8 cellular contexts compared by ENCODE assay signal in the genomic region with DNA sequence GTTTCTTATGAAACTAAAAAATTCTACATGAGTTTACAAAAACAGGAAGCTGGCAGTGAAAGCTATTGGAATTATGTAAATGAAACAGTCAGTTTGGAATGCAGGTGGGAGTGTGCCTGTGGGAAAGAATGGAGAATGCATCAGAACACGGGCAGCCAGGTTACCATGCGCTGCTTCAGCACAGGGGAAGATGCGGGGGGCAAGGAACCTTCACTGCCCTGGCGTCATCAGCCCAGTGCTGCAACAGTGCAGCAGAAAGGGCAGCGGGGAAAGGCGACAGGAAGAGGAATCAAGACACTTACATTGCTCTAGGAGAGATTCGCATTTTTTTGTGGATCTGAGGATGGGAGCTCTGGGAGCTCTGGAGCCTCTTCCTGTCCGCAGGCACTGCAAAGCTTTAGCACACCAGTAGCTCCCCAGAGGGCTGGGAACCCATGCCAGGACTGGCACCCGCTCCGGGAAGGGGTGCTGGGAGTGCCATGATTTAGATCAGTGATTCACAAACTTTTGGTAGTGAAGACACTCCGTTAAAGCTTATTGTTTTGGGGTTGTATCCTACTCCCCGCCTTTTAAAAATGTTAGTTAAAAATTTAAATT.
A peak's percentile ranks its signal among the peaks of the same experiment; 100 is the strongest.
DNase-seq lines count a peak whose midpoint lies in the region.

No MANE protein-coding gene starts in this region.

- no peaks in the 10 kb centered on the region for H3K36me3 ChIP-seq in thymus (ENCODE audit: control insufficient read depth, insufficient read depth)

- no peaks in the 10 kb centered on the region for H3K9me3 ChIP-seq in thymus (ENCODE audit: control insufficient read depth)

- peak overlapping the region; percentile 61 for H3K27ac ChIP-seq in thymus (ENCODE audit: low read depth)

- H3K4me1 ChIP-seq in thymus (ENCODE audit: control insufficient read depth, insufficient read depth, low read length), result peaks cover 18% of the 10 kb centered on the region

- 88% methylated on average over 12 of the region's 12 CpGs for WGBS in thymus

- DNase-seq in GM03348 (ENCODE audit: low spot score) (peak; percentile 55), HS-27A (ENCODE audit: low read depth) (peak; percentile 58), amniotic epithelial cell (ENCODE audit: low read depth) (peak; percentile 93), kidney glomerular epithelial cell (lab: John Stamatoyannopoulos, UW) (peak; percentile 96), NCI-H1092 (lab: John Stamatoyannopoulos, UW) (no peak), NCI-H2227 treated with DMSO at 0.1 percent for 48 hours (lab: John Stamatoyannopoulos, UW) (no peak), NCI-H345 (lab: John Stamatoyannopoulos, UW) (no peak)

- no peak overlapping the region for H3K4me3 ChIP-seq in thymus (ENCODE audit: low read length)

- no peaks in the 10 kb centered on the region for H3K27me3 ChIP-seq in thymus (ENCODE audit: control insufficient read depth, insufficient read depth)

Comparison
In these comparisons a context has a peak if more than half of its experiments do, and no peak if none do; other contexts are left out.
1. DNase-seq: peak in GM03348 (single experiment), HS-27A (single experiment), amniotic epithelial cell (single experiment) and kidney glomerular epithelial cell (single experiment); none in NCI-H1092 (single experiment), NCI-H2227 treated with DMSO at 0.1 percent for 48 hours (single experiment) and NCI-H345 (single experiment).